Comparison of ENCODE assay signal across 2 cellular contexts in the genomic region with DNA sequence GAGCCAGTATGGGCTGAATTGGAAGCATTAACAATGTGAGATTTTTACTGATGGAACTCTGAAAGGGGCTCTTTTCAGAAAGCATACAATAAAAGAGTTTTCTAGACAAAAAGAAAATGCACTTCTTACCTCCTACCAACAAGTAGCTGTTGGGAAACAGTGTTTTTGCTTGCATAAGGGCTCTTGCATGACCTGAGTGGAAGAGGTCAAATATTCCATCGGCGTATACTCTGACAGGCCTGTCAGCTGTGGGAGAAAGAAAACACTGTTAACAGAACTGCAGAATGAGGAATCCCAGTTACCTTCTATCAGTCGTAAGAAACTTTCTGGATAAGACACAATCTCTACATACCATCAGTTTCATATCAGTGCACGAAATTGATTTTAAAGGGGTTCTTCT.
A peak's percentile ranks its signal among the peaks of the same experiment; 100 is the strongest.
TF ChIP-seq lines count a peak whose summit lies in the region.

No MANE protein-coding gene starts in this region.

TF ChIP-seq in GM12878, 131 proteins besides CTCF, POLR2A, EP300 and RAD21 (continues in another document):
- TF ChIP-seq RUNX3 (IDR thresholded peaks at IDR 0.05; ENCODE audit: low read length) (no peak), FOS (IDR thresholded peaks at IDR 0.05; ENCODE audit: borderline replicate concordance, extremely low read depth, insufficient read length) (no peak), ZNF622 (IDR thresholded peaks at IDR 0.05) (no peak), BRCA1 (IDR thresholded peaks at IDR 0.05; ENCODE audit: low read depth, low read length) (no peak), YY1 (IDR thresholded peaks at IDR 0.05; ENCODE audit: low read depth, low read length) (no peak), BMI1 (IDR thresholded peaks at IDR 0.05; ENCODE audit: borderline replicate concordance) (no peak), MEF2B (IDR thresholded peaks at IDR 0.05; ENCODE audit: partially characterized antibody, poor library complexity, severe bottlenecking) (no peak), CREM (IDR thresholded peaks at IDR 0.05; ENCODE audit: low read depth) (no peak), TBL1XR1 (IDR thresholded peaks at IDR 0.05; ENCODE audit: low read depth, low read length) (no peak)
- TF ChIP-seq, protein P1, sequence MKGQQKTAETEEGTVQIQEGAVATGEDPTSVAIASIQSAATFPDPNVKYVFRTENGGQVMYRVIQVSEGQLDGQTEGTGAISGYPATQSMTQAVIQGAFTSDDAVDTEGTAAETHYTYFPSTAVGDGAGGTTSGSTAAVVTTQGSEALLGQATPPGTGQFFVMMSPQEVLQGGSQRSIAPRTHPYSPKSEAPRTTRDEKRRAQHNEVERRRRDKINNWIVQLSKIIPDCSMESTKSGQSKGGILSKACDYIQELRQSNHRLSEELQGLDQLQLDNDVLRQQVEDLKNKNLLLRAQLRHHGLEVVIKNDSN (IDR thresholded peaks at IDR 0.05; ENCODE audit: borderline replicate concordance, extremely low read length, insufficient read depth, low read depth, low read length), result no peak
- TF ChIP-seq, protein P2, sequence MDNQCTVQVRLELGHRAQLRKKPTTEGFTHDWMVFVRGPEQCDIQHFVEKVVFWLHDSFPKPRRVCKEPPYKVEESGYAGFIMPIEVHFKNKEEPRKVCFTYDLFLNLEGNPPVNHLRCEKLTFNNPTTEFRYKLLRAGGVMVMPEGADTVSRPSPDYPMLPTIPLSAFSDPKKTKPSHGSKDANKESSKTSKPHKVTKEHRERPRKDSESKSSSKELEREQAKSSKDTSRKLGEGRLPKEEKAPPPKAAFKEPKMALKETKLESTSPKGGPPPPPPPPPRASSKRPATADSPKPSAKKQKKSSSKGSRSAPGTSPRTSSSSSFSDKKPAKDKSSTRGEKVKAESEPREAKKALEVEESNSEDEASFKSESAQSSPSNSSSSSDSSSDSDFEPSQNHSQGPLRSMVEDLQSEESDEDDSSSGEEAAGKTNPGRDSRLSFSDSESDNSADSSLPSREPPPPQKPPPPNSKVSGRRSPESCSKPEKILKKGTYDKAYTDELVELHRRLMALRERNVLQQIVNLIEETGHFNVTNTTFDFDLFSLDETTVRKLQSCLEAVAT (IDR thresholded peaks at IDR 0.05), result no peak
- TF ChIP-seq, protein P3, sequence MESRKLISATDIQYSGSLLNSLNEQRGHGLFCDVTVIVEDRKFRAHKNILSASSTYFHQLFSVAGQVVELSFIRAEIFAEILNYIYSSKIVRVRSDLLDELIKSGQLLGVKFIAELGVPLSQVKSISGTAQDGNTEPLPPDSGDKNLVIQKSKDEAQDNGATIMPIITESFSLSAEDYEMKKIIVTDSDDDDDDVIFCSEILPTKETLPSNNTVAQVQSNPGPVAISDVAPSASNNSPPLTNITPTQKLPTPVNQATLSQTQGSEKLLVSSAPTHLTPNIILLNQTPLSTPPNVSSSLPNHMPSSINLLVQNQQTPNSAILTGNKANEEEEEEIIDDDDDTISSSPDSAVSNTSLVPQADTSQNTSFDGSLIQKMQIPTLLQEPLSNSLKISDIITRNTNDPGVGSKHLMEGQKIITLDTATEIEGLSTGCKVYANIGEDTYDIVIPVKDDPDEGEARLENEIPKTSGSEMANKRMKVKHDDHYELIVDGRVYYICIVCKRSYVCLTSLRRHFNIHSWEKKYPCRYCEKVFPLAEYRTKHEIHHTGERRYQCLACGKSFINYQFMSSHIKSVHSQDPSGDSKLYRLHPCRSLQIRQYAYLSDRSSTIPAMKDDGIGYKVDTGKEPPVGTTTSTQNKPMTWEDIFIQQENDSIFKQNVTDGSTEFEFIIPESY (IDR thresholded peaks at IDR 0.05), result no peak
- TF ChIP-seq, protein P4, sequence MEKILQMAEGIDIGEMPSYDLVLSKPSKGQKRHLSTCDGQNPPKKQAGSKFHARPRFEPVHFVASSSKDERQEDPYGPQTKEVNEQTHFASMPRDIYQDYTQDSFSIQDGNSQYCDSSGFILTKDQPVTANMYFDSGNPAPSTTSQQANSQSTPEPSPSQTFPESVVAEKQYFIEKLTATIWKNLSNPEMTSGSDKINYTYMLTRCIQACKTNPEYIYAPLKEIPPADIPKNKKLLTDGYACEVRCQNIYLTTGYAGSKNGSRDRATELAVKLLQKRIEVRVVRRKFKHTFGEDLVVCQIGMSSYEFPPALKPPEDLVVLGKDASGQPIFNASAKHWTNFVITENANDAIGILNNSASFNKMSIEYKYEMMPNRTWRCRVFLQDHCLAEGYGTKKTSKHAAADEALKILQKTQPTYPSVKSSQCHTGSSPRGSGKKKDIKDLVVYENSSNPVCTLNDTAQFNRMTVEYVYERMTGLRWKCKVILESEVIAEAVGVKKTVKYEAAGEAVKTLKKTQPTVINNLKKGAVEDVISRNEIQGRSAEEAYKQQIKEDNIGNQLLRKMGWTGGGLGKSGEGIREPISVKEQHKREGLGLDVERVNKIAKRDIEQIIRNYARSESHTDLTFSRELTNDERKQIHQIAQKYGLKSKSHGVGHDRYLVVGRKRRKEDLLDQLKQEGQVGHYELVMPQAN (conservative IDR thresholded peaks at IDR 0.05), result no peak
- TF ChIP-seq, protein P5, sequence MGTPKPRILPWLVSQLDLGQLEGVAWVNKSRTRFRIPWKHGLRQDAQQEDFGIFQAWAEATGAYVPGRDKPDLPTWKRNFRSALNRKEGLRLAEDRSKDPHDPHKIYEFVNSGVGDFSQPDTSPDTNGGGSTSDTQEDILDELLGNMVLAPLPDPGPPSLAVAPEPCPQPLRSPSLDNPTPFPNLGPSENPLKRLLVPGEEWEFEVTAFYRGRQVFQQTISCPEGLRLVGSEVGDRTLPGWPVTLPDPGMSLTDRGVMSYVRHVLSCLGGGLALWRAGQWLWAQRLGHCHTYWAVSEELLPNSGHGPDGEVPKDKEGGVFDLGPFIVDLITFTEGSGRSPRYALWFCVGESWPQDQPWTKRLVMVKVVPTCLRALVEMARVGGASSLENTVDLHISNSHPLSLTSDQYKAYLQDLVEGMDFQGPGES (IDR thresholded peaks at IDR 0.05), result no peak
- TF ChIP-seq, protein P6, sequence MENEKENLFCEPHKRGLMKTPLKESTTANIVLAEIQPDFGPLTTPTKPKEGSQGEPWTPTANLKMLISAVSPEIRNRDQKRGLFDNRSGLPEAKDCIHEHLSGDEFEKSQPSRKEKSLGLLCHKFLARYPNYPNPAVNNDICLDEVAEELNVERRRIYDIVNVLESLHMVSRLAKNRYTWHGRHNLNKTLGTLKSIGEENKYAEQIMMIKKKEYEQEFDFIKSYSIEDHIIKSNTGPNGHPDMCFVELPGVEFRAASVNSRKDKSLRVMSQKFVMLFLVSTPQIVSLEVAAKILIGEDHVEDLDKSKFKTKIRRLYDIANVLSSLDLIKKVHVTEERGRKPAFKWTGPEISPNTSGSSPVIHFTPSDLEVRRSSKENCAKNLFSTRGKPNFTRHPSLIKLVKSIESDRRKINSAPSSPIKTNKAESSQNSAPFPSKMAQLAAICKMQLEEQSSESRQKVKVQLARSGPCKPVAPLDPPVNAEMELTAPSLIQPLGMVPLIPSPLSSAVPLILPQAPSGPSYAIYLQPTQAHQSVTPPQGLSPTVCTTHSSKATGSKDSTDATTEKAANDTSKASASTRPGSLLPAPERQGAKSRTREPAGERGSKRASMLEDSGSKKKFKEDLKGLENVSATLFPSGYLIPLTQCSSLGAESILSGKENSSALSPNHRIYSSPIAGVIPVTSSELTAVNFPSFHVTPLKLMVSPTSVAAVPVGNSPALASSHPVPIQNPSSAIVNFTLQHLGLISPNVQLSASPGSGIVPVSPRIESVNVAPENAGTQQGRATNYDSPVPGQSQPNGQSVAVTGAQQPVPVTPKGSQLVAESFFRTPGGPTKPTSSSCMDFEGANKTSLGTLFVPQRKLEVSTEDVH (IDR thresholded peaks at IDR 0.05; ENCODE audit: low read depth, partially characterized antibody), result no peak

TF ChIP-seq in HepG2, 621 proteins besides CTCF, POLR2A, EP300 and RAD21 (continues in another document):
- TF ChIP-seq NRL (CRISPR knock-in tag; IDR thresholded peaks at IDR 0.05; ENCODE audit: borderline replicate concordance) (no peak), SOX5 (CRISPR knock-in tag; IDR thresholded peaks at IDR 0.05; ENCODE audit: borderline replicate concordance) (no peak), ETV5 (CRISPR knock-in tag; IDR thresholded peaks at IDR 0.05; ENCODE audit: borderline replicate concordance) (no peak), ZNF232 (CRISPR knock-in tag; IDR thresholded peaks at IDR 0.05; ENCODE audit: borderline replicate concordance) (no peak), XBP1 (CRISPR knock-in tag; IDR thresholded peaks at IDR 0.05) (no peak), ZNF564 (CRISPR knock-in tag; IDR thresholded peaks at IDR 0.05) (no peak), HIVEP1 (CRISPR knock-in tag; IDR thresholded peaks at IDR 0.05) (no peak), ZNF451 (CRISPR knock-in tag; IDR thresholded peaks at IDR 0.05) (no peak), NR2F1 (CRISPR knock-in tag; IDR thresholded peaks at IDR 0.05) (peak; percentile 41 to 51; a peak in 3 of 4 replicates), CEBPG (CRISPR knock-in tag; IDR thresholded peaks at IDR 0.05) (0 out of 2 replicates have a peak, but pooled peaks have one; percentile 5), RARG (CRISPR knock-in tag; IDR thresholded peaks at IDR 0.05; ENCODE audit: low read depth) (no peak), TSC22D2 (CRISPR knock-in tag; IDR thresholded peaks at IDR 0.05; ENCODE audit: borderline replicate concordance) (no peak), KAT7 (CRISPR knock-in tag; IDR thresholded peaks at IDR 0.05; ENCODE audit: borderline replicate concordance) (no peak)
- TF ChIP-seq, protein P7, sequence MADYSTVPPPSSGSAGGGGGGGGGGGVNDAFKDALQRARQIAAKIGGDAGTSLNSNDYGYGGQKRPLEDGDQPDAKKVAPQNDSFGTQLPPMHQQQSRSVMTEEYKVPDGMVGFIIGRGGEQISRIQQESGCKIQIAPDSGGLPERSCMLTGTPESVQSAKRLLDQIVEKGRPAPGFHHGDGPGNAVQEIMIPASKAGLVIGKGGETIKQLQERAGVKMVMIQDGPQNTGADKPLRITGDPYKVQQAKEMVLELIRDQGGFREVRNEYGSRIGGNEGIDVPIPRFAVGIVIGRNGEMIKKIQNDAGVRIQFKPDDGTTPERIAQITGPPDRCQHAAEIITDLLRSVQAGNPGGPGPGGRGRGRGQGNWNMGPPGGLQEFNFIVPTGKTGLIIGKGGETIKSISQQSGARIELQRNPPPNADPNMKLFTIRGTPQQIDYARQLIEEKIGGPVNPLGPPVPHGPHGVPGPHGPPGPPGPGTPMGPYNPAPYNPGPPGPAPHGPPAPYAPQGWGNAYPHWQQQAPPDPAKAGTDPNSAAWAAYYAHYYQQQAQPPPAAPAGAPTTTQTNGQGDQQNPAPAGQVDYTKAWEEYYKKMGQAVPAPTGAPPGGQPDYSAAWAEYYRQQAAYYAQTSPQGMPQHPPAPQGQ (CRISPR knock-in tag; IDR thresholded peaks at IDR 0.05; ENCODE audit: borderline replicate concordance), result no peak
- TF ChIP-seq, protein P8, sequence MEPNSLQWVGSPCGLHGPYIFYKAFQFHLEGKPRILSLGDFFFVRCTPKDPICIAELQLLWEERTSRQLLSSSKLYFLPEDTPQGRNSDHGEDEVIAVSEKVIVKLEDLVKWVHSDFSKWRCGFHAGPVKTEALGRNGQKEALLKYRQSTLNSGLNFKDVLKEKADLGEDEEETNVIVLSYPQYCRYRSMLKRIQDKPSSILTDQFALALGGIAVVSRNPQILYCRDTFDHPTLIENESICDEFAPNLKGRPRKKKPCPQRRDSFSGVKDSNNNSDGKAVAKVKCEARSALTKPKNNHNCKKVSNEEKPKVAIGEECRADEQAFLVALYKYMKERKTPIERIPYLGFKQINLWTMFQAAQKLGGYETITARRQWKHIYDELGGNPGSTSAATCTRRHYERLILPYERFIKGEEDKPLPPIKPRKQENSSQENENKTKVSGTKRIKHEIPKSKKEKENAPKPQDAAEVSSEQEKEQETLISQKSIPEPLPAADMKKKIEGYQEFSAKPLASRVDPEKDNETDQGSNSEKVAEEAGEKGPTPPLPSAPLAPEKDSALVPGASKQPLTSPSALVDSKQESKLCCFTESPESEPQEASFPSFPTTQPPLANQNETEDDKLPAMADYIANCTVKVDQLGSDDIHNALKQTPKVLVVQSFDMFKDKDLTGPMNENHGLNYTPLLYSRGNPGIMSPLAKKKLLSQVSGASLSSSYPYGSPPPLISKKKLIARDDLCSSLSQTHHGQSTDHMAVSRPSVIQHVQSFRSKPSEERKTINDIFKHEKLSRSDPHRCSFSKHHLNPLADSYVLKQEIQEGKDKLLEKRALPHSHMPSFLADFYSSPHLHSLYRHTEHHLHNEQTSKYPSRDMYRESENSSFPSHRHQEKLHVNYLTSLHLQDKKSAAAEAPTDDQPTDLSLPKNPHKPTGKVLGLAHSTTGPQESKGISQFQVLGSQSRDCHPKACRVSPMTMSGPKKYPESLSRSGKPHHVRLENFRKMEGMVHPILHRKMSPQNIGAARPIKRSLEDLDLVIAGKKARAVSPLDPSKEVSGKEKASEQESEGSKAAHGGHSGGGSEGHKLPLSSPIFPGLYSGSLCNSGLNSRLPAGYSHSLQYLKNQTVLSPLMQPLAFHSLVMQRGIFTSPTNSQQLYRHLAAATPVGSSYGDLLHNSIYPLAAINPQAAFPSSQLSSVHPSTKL (CRISPR knock-in tag; IDR thresholded peaks at IDR 0.05), result 0 out of 2 replicates have a peak, but pooled peaks have one; percentile 17
- TF ChIP-seq, protein P3 (CRISPR knock-in tag; IDR thresholded peaks at IDR 0.05), result no peak
- TF ChIP-seq, protein P9, sequence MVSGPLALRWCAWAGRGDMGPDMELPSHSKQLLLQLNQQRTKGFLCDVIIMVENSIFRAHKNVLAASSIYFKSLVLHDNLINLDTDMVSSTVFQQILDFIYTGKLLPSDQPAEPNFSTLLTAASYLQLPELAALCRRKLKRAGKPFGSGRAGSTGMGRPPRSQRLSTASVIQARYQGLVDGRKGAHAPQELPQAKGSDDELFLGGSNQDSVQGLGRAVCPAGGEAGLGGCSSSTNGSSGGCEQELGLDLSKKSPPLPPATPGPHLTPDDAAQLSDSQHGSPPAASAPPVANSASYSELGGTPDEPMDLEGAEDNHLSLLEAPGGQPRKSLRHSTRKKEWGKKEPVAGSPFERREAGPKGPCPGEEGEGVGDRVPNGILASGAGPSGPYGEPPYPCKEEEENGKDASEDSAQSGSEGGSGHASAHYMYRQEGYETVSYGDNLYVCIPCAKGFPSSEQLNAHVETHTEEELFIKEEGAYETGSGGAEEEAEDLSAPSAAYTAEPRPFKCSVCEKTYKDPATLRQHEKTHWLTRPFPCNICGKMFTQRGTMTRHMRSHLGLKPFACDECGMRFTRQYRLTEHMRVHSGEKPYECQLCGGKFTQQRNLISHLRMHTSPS (CRISPR knock-in tag; IDR thresholded peaks at IDR 0.05; ENCODE audit: low read depth), result no peak
- TF ChIP-seq, protein P10, sequence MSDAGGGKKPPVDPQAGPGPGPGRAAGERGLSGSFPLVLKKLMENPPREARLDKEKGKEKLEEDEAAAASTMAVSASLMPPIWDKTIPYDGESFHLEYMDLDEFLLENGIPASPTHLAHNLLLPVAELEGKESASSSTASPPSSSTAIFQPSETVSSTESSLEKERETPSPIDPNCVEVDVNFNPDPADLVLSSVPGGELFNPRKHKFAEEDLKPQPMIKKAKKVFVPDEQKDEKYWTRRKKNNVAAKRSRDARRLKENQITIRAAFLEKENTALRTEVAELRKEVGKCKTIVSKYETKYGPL (CRISPR knock-in tag; IDR thresholded peaks at IDR 0.05), result no peak
- TF ChIP-seq, protein P11, sequence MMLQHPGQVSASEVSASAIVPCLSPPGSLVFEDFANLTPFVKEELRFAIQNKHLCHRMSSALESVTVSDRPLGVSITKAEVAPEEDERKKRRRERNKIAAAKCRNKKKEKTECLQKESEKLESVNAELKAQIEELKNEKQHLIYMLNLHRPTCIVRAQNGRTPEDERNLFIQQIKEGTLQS (CRISPR knock-in tag; IDR thresholded peaks at IDR 0.05), result no peak
